In the genomic region with DNA sequence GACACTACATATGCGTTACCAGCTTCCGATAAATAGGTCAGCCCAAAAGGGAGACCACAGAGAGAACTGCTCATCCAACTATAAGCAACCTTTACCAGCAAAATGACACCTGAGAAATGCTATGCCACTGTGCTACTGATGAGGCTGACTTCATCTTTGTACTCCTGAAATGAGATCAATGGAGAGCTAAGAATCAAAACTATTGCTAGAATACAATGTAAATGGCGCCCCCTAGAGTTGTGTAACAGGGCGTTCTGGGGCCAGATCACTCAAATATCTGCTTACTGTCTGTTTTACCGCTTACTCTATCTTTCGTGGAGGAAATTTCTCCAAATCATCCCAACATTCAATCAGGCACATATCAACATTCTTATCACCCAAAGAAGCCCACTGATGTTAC, we compare ENCODE assay signal across 9 cellular contexts. TPM values are rescaled to one million over a fixed set of nuclear protein-coding genes. Genes with fewer than 3 reads are reported as not detected.
DNase-seq lines count a peak whose midpoint lies in the region; TF ChIP-seq lines count a peak whose summit lies in the region.
"Had no signal": no experiment of that assay in that cellular context is flagged by ENCODE, and none has a peak within 500 bp of the region (broad histone marks: within the 10 kb centered on the region; RNA-seq: fewer than 3 reads in every experiment).

No MANE protein-coding gene starts in this region.

- H3K4me1 ChIP-seq in stomach: peaks cover 21 to 64% (median 48%) of the 10 kb centered on the region in 4 donors

- H3K27ac Mint-ChIP-seq in activated CD4-positive, alpha-beta memory T cell treated with anti-CD3 and anti-CD28 coated beads for 36 hours: peak overlapping the region; percentile 46
- H3K27ac Mint-ChIP-seq: dendritic cell treated with granulocyte-macrophage colony-stimulating factor and Interleukin-4, amounts not matched to agents 40 ng/mL and 50 ng/mL, for 4 days had no signal

- no peak overlapping the region for H3K27ac ChIP-seq in stomach

- TF ChIP-seq POLR2A in stomach (IDR thresholded peaks at IDR 0.05): no peak

- DNase-seq in activated T-cell treated with anti-CD3 and anti-CD28 coated beads for 24 hours (ENCODE audit: low read depth) (peak; percentile 38), NCI-H1930 (lab: John Stamatoyannopoulos, UW) (peak; percentile 44 to 61), foreskin melanocyte (peak; percentile 29), AG20443 (ENCODE audit: low spot score) (no peak), stomach (no peak)
- no peak for DNase-seq in activated T-cell treated with anti-CD3 and anti-CD28 coated beads, Interleukin-2, amount 50 U/mL, for 1 hour
- peak; percentile 69 for DNase-seq in activated CD4-positive, alpha-beta memory T cell treated with anti-CD3 and anti-CD28 coated beads for 36 hours
- peak in 5 of 6 experiments; percentile 21 to 66 (median 39) for DNase-seq in stimulated activated naive CD4-positive, alpha-beta T cell (lab: John Stamatoyannopoulos, UW)

- H3K4me1 Mint-ChIP-seq in activated CD4-positive, alpha-beta memory T cell treated with anti-CD3 and anti-CD28 coated beads for 36 hours (ENCODE audit: low read depth): peaks cover 53% of the 10 kb centered on the region

- no peak for TF ChIP-seq EP300 in stomach (IDR thresholded peaks at IDR 0.05)

- TF ChIP-seq CTCF in stomach (IDR thresholded peaks at IDR 0.05): peak in 3 of 7 experiments; percentile 20 to 33 (median 31)

- POLR2A ChIA-PET in activated CD4-positive, alpha-beta memory T cell treated with anti-CD3 and anti-CD28 coated beads for 36 hours (lab: Charles Lee): interaction anchor here (0.6 to 1.0 kb wide), 4 partner anchors 10 to 145 kb away, joined by 3 to 5 read pairs (median 4); partner anchors contain the start of gene COPS7A

- WGBS in stomach, 5 donors: 57 to 65% (median 62%) methylated on average over 6 of the region's 6 CpGs

- H3K36me3 ChIP-seq in stomach: peaks cover 4 to 48% (median 44%) of the 10 kb centered on the region in 4 donors

- no peak overlapping the region for H3K4me3 Mint-ChIP-seq in activated CD4-positive, alpha-beta memory T cell treated with anti-CD3 and anti-CD28 coated beads for 36 hours
- H3K4me3 Mint-ChIP-seq: dendritic cell treated with granulocyte-macrophage colony-stimulating factor and Interleukin-4, amounts not matched to agents 40 ng/mL and 50 ng/mL, for 4 days had no signal

- H3K36me3 Mint-ChIP-seq in activated CD4-positive, alpha-beta memory T cell treated with anti-CD3 and anti-CD28 coated beads for 36 hours: peaks cover 30% of the 10 kb centered on the region

- no peaks in the 10 kb centered on the region for H3K9me3 ChIP-seq in stomach

- no peaks in the 10 kb centered on the region for H3K27me3 ChIP-seq in stomach

- CTCF ChIA-PET in activated CD4-positive, alpha-beta memory T cell treated with anti-CD3 and anti-CD28 coated beads for 36 hours (lab: Charles Lee): interaction anchor here (0.6 to 2.2 kb wide), 43 partner anchors 8 to 168 kb away, joined by 3 to 20 read pairs (median 4); partner anchors contain the start of genes CD4, CDCA3, COPS7A and MLF2

- no peaks in the 10 kb centered on the region for H3K27me3 Mint-ChIP-seq in activated CD4-positive, alpha-beta memory T cell treated with anti-CD3 and anti-CD28 coated beads for 36 hours
- H3K27me3 Mint-ChIP-seq: dendritic cell treated with granulocyte-macrophage colony-stimulating factor and Interleukin-4, amounts not matched to agents 40 ng/mL and 50 ng/mL, for 4 days had no signal

- H3K9me3 Mint-ChIP-seq in activated CD4-positive, alpha-beta memory T cell treated with anti-CD3 and anti-CD28 coated beads for 36 hours: no peaks in the 10 kb centered on the region
- H3K9me3 Mint-ChIP-seq: dendritic cell treated with granulocyte-macrophage colony-stimulating factor and Interleukin-4, amounts not matched to agents 40 ng/mL and 50 ng/mL, for 4 days had no signal

- no peak overlapping the region for H3K4me3 ChIP-seq in stomach

- intact Hi-C loops in activated CD4-positive, alpha-beta memory T cell treated with anti-CD3 and anti-CD28 coated beads for 36 hours (cut with micrococcal nuclease): loop anchor here (1.0 to 10.0 kb wide), 5 partner anchors 67 to 260 kb away; partner anchors contain the start of gene P3H3
- intact Hi-C loops in stomach (cut with DNase I; ENCODE audit: low total_unique reads): no loop called here

RNA-seq across cellular contexts. Expression of gene ZNF384, which starts 4.6 kb away (rescaled TPM):
- total RNA-seq in activated CD4-positive, alpha-beta memory T cell treated with anti-CD3 and anti-CD28 coated beads for 36 hours: 10 to 100 TPM; 55.3 to 56.3 TPM
- 100 to 1,000 TPM in 1 of 5 donors, 10 to 100 TPM in 4; 16.5 to 207 (median 35.6) TPM for total RNA-seq in stomach
- 10 to 100 TPM; 16.7 to 21.8 (median 20.2) TPM for polyA plus RNA-seq in stomach

RNA-seq across cellular contexts. Expression of gene PIANP, which starts 16.0 kb away (rescaled TPM):
- total RNA-seq in activated CD4-positive, alpha-beta memory T cell treated with anti-CD3 and anti-CD28 coated beads for 36 hours: under 1 TPM; 0.17 to 0.44 TPM
- under 1 TPM in 2 of 5 donors, not detected in 3; 0.14 to 0.37 TPM for total RNA-seq in stomach
- 1 to 10 TPM in 2 of 3 donors, under 1 TPM in 1; 0.50 to 1.7 (median 1.5) TPM for polyA plus RNA-seq in stomach

RNA-seq across cellular contexts. Expression of gene ING4, which starts 21.7 kb away (rescaled TPM):
- 10 to 100 TPM; 13.8 to 15.2 TPM for total RNA-seq in activated CD4-positive, alpha-beta memory T cell treated with anti-CD3 and anti-CD28 coated beads for 36 hours
- total RNA-seq in stomach: 10 to 100 TPM in 4 of 5 donors, 1 to 10 TPM in 1; 8.7 to 51.8 (median 33.5) TPM
- 10 to 100 TPM; 25.5 to 53.6 (median 43.6) TPM for polyA plus RNA-seq in stomach

RNA-seq across cellular contexts. Expression of gene ACRBP, which starts 37.4 kb away (rescaled TPM):
- 1 to 10 TPM in 1 of 2 experiments, under 1 TPM in 1; 0.63 to 1.2 TPM for total RNA-seq in activated CD4-positive, alpha-beta memory T cell treated with anti-CD3 and anti-CD28 coated beads for 36 hours
- total RNA-seq in stomach: 1 to 10 TPM in 2 of 5 donors, not detected in 3; 2.2 to 6.4 TPM
- 1 to 10 TPM in 2 of 3 donors, under 1 TPM in 1; 0.31 to 1.6 (median 1.1) TPM for polyA plus RNA-seq in stomach

RNA-seq across cellular contexts. Expression of gene COPS7A, which starts 39.2 kb away (rescaled TPM):
- 10 to 100 TPM; 37.6 to 39.4 TPM for total RNA-seq in activated CD4-positive, alpha-beta memory T cell treated with anti-CD3 and anti-CD28 coated beads for 36 hours
- 10 to 100 TPM in 4 of 5 donors, 1 to 10 TPM in 1; 5.8 to 50.0 (median 25.7) TPM for total RNA-seq in stomach
- 10 to 100 TPM; 45.2 to 54.2 (median 51.6) TPM for polyA plus RNA-seq in stomach

Comparison
In these comparisons a context has a peak if more than half of its experiments do, and no peak if none do; other contexts are left out.
1. DNase-seq: peak in activated T-cell treated with anti-CD3 and anti-CD28 coated beads for 24 hours (single experiment), NCI-H1930 (2 of 2), activated CD4-positive, alpha-beta memory T cell treated with anti-CD3 and anti-CD28 coated beads for 36 hours (single experiment), foreskin melanocyte (single experiment) and stimulated activated naive CD4-positive, alpha-beta T cell (5 of 6); none in activated T-cell treated with anti-CD3 and anti-CD28 coated beads, Interleukin-2, amount 50 U/mL, for 1 hour (single experiment), AG20443 (single experiment) and stomach (single experiment).